ENCODE assay signal across 1 cellular context in genomic region chr1:41102208-41102607, GRCh38.
TF ChIP-seq lines count a peak whose summit lies in the region.

No MANE protein-coding gene starts in this region.

TF ChIP-seq in SK-N-SH, 30 proteins besides CTCF, POLR2A, EP300 and RAD21 (continued from another document):
- TF ChIP-seq REST (IDR thresholded peaks at IDR 0.05; ENCODE audit: low read depth, low read length): no peak
- TF ChIP-seq SMC3 (IDR thresholded peaks at IDR 0.05; ENCODE audit: low read depth, low read length): no peak
- TF ChIP-seq FOSL2 (IDR thresholded peaks at IDR 0.05; ENCODE audit: borderline replicate concordance, low read depth): peak; percentile 64; the same call in 1 of the 2 replicates
- TF ChIP-seq JUND (IDR thresholded peaks at IDR 0.05): peak; percentile 66
- no peak for TF ChIP-seq TAF1 (IDR thresholded peaks at IDR 0.05; ENCODE audit: borderline replicate concordance, low read depth, low read length)
- TF ChIP-seq GABPA (IDR thresholded peaks at IDR 0.05; ENCODE audit: low read depth): no peak
- TF ChIP-seq POLR2AphosphoS5 (IDR thresholded peaks at IDR 0.05; ENCODE audit: low read depth, low read length): no peak
- TF ChIP-seq EZH2phosphoT487 (IDR thresholded peaks at IDR 0.05; ENCODE audit: borderline replicate concordance, low read depth): no peak
- TF ChIP-seq RFX5 (IDR thresholded peaks at IDR 0.05; ENCODE audit: low read length): 0 out of 2 replicates have a peak, but pooled peaks have one; percentile 14
